ENCODE assay signal across 25 cellular contexts in the genomic region with DNA sequence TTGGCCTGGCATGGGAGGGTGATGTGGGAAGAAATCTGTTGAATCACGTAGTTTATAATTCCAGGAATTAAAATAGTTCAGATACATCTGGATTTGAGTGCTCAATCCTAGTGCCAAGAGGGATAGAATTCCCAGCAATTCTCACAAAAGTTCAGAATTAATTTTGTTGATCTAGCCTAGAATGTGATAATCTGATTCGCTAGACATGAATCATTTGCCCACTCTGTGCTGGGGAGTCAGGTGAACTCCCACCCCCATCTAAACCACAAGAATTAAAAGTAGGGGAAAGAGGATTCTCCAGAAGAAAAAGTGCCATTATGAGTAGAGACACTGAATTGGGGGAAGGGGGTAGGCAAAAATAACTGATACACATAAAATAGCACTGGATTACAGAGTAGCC.
DNase-seq lines count a peak whose midpoint lies in the region; ATAC-seq, FAIRE-seq and TF ChIP-seq lines count a peak whose summit lies in the region.
"Had no signal": no experiment of that assay in that cellular context is flagged by ENCODE, and none has a peak within 500 bp of the region (broad histone marks: within the 10 kb centered on the region; RNA-seq: fewer than 3 reads in every experiment).

No MANE protein-coding gene starts in this region.

- TF ChIP-seq RAD21 in A549 (conservative IDR thresholded peaks at IDR 0.05 in 1 of 2, IDR thresholded peaks at IDR 0.05 in 1 of 2): no peak

- peak overlapping the region; percentile 24; the same call in 1 of the 3 replicates for H3K4me2 ChIP-seq in A549
- H3K4me2 ChIP-seq: GM23338, smooth muscle cell had no signal

- peaks cover 15% of the 10 kb centered on the region for H3K36me3 Mint-ChIP-seq in endodermal cell (ENCODE audit: low read depth)
- H3K36me3 Mint-ChIP-seq in neural crest cell (ENCODE audit: low read depth): peaks cover 12% of the 10 kb centered on the region
- H3K36me3 Mint-ChIP-seq: activated naive CD4-positive, alpha-beta T cell treated with anti-CD3 and anti-CD28 coated beads, Interleukin-2, amount 50 U/mL, for 24 hours; CD14-positive monocyte; naive B cell had no signal

- 71% methylated on average over 2 of the region's 2 CpGs for WGBS in A549 (ENCODE audit: missing lambda C conversion rate)
- 98% methylated on average over 2 of the region's 2 CpGs; no CpG with 5 or more reads in 1 of the 2 experiments for WGBS in endodermal cell (ENCODE audit: insufficient coverage in 1 of 2, insufficient read length in 1 of 2), 2 experiments

- H3K4me1 ChIP-seq in A549 (peaks cover 37% of the 10 kb centered on the region), endodermal cell (ENCODE audit: control insufficient read depth, insufficient read depth, low read length) (no peaks in the 10 kb centered on the region)

- no peak for DNase-seq in A549 (ENCODE audit: low read depth in 1 of 2, low spot score in 1 of 2)
- no peak for DNase-seq in endodermal cell
- no peak for DNase-seq in neural crest cell (ENCODE audit: low read depth, low spot score)
- DNase-seq in NCI-H187 (lab: John Stamatoyannopoulos, UW): no peak
- no peak for DNase-seq in OCI-M1 (lab: John Stamatoyannopoulos, UW)
- DNase-seq in KG1 (lab: John Stamatoyannopoulos, UW): no peak
- DNase-seq: 8988T; activated CD4-positive, alpha-beta T cell treated with anti-CD3 and anti-CD28 coated beads for 36 hours; amygdala; DMS79 treated with DMSO at 0.1 percent for 48 hours; KBM-7; naive B cell; NCI-H2081; NCI-H226; stimulated activated naive CD8-positive, alpha-beta T cell treated with anti-CD3 and anti-CD28 coated beads, Interleukin-15, Interleukin-2, amounts not matched to agents 100 U/mL and 50 U/mL, for 24 hours had no signal

- CTCF ChIA-PET in A549 (lab: Yijun Ruan, JAX): interaction anchor here (0.7 to 1.3 kb wide), 3 partner anchors 36 to 252 kb away, joined by 3 to 6 read pairs (median 4); no protein-coding TSS in a partner anchor

- H3K27ac ChIP-seq in A549: peak overlapping the region in 1 of 2 experiments; percentile 41; a peak in 1 of 6 replicates
- H3K27ac ChIP-seq in KOPT-K1 (ENCODE audit: low read depth, low read length, poor library complexity, severe bottlenecking): peak overlapping the region; percentile 7
- peak overlapping the region; percentile 51 for H3K27ac ChIP-seq in endodermal cell (ENCODE audit: low read depth, low read length)
- H3K27ac ChIP-seq: thoracic aorta had no signal

- H3K27me3 ChIP-seq in endodermal cell (ENCODE audit: control insufficient read depth, insufficient read depth, low read length, poor library complexity, severe bottlenecking): no peaks in the 10 kb centered on the region

- TF ChIP-seq EP300 in A549 (IDR thresholded peaks at IDR 0.05): no peak

- no peak for TF ChIP-seq CTCF in A549 (IDR thresholded peaks at IDR 0.05)
- TF ChIP-seq CTCF in endodermal cell (conservative IDR thresholded peaks at IDR 0.05): no peak
- no peak for TF ChIP-seq CTCF in neural crest cell (conservative IDR thresholded peaks at IDR 0.05)

- H3K27me3 Mint-ChIP-seq in endodermal cell (ENCODE audit: insufficient read depth): no peaks in the 10 kb centered on the region
- H3K27me3 Mint-ChIP-seq in neural crest cell (ENCODE audit: low read depth): no peaks in the 10 kb centered on the region

- H3K9ac ChIP-seq in endodermal cell (ENCODE audit: extremely low read depth, low read length, poor library complexity, severe bottlenecking): no peak overlapping the region

- ATAC-seq in A549 (no peak; a peak in 2 of 6 replicates), HG02678 (IDR thresholded peaks at IDR 0.05; ENCODE audit: unreplicated experiment) (no peak)
- ATAC-seq: activated CD4-positive, alpha-beta T cell treated with anti-CD3 and anti-CD28 coated beads for 36 hours; GM23338; Right ventricle myocardium inferior; stimulated activated naive CD8-positive, alpha-beta T cell treated with anti-CD3 and anti-CD28 coated beads, Interleukin-15, Interleukin-2, amounts not matched to agents 100 U/mL and 50 U/mL, for 24 hours had no signal

- H3K27ac Mint-ChIP-seq in endodermal cell (peak overlapping the region; percentile 59), neural crest cell (ENCODE audit: unreplicated experiment) (peak overlapping the region; percentile 87)
- H3K27ac Mint-ChIP-seq: activated CD4-positive, alpha-beta T cell treated with anti-CD3 and anti-CD28 coated beads for 36 hours; activated naive CD4-positive, alpha-beta T cell treated with anti-CD3 and anti-CD28 coated beads, Interleukin-2, amount 50 U/mL, for 24 hours; CD14-positive monocyte; GM23338; naive B cell had no signal

- H3K9me3 ChIP-seq in A549: no peaks in the 10 kb centered on the region
- H3K9me3 ChIP-seq in KOPT-K1 (ENCODE audit: insufficient read depth, low read length, poor library complexity, severe bottlenecking): peaks cover 6% of the 10 kb centered on the region
- H3K9me3 ChIP-seq in endodermal cell (ENCODE audit: control insufficient read depth, low read length): no peaks in the 10 kb centered on the region
- H3K9me3 ChIP-seq: thoracic aorta had no signal

- H3K9me3 Mint-ChIP-seq in endodermal cell: peaks cover 7% of the 10 kb centered on the region
- H3K9me3 Mint-ChIP-seq in neural crest cell: no peaks in the 10 kb centered on the region
- H3K9me3 Mint-ChIP-seq: activated naive CD4-positive, alpha-beta T cell treated with anti-CD3 and anti-CD28 coated beads, Interleukin-2, amount 50 U/mL, for 24 hours had no signal

- peaks cover 12% of the 10 kb centered on the region for H3K36me3 ChIP-seq in KOPT-K1 (ENCODE audit: insufficient read depth, low read length)
- H3K36me3 ChIP-seq in endodermal cell (ENCODE audit: control insufficient read depth, insufficient read depth, low read length): peaks cover 5% of the 10 kb centered on the region
- H3K36me3 ChIP-seq: thoracic aorta had no signal

- peaks cover 10% of the 10 kb centered on the region for H3K4me1 Mint-ChIP-seq in endodermal cell
- peaks cover 34% of the 10 kb centered on the region for H3K4me1 Mint-ChIP-seq in neural crest cell
- H3K4me1 Mint-ChIP-seq: activated CD4-positive, alpha-beta T cell treated with anti-CD3 and anti-CD28 coated beads for 36 hours; activated naive CD4-positive, alpha-beta T cell treated with anti-CD3 and anti-CD28 coated beads, Interleukin-2, amount 50 U/mL, for 24 hours; CD14-positive monocyte; naive B cell had no signal

- H3K4me3 ChIP-seq in A549 (no peak overlapping the region), endodermal cell (ENCODE audit: low read length) (no peak overlapping the region)
- H3K4me3 ChIP-seq: GM23338, smooth muscle cell, thoracic aorta had no signal

- H3K4me3 Mint-ChIP-seq in endodermal cell (no peak overlapping the region), neural crest cell (no peak overlapping the region)
- H3K4me3 Mint-ChIP-seq: activated CD4-positive, alpha-beta T cell treated with anti-CD3 and anti-CD28 coated beads for 36 hours; activated naive CD4-positive, alpha-beta T cell treated with anti-CD3 and anti-CD28 coated beads, Interleukin-2, amount 50 U/mL, for 24 hours; CD14-positive monocyte; GM23338; naive B cell had no signal

- POLR2A ChIA-PET in A549 (lab: Yijun Ruan, JAX): no interaction called here

- no peak for TF ChIP-seq POLR2A in A549 (IDR thresholded peaks at IDR 0.05; ENCODE audit: low read length)

- no peak for FAIRE-seq in A549 (lab: Jason Lieb, UNC)
- FAIRE-seq: bronchial epithelial cell, islet of Langerhans had no signal

TF ChIP-seq in A549, 52 proteins besides CTCF, POLR2A, EP300 and RAD21:
- no peak for TF ChIP-seq CBX2 (IDR thresholded peaks at IDR 0.05; ENCODE audit: borderline replicate concordance, low read depth)
- TF ChIP-seq, protein P1, sequence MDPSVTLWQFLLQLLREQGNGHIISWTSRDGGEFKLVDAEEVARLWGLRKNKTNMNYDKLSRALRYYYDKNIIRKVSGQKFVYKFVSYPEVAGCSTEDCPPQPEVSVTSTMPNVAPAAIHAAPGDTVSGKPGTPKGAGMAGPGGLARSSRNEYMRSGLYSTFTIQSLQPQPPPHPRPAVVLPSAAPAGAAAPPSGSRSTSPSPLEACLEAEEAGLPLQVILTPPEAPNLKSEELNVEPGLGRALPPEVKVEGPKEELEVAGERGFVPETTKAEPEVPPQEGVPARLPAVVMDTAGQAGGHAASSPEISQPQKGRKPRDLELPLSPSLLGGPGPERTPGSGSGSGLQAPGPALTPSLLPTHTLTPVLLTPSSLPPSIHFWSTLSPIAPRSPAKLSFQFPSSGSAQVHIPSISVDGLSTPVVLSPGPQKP (IDR thresholded peaks at IDR 0.05; ENCODE audit: low read depth, low read length): no peak
- no peak for TF ChIP-seq PHF8 (IDR thresholded peaks at IDR 0.05; ENCODE audit: borderline replicate concordance, low read depth)
- TF ChIP-seq, protein P2, sequence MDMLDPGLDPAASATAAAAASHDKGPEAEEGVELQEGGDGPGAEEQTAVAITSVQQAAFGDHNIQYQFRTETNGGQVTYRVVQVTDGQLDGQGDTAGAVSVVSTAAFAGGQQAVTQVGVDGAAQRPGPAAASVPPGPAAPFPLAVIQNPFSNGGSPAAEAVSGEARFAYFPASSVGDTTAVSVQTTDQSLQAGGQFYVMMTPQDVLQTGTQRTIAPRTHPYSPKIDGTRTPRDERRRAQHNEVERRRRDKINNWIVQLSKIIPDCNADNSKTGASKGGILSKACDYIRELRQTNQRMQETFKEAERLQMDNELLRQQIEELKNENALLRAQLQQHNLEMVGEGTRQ (IDR thresholded peaks at IDR 0.05): no peak
- no peak for TF ChIP-seq CEBPB (IDR thresholded peaks at IDR 0.05)
- no peak for TF ChIP-seq HOXA7 (CRISPR knock-in tag; IDR thresholded peaks at IDR 0.05)
- no peak for TF ChIP-seq FOSL2 (IDR thresholded peaks at IDR 0.05)
- TF ChIP-seq FOSL2 (CRISPR knock-in tag; IDR thresholded peaks at IDR 0.05): no peak
- TF ChIP-seq ZFP36 (IDR thresholded peaks at IDR 0.05; ENCODE audit: borderline replicate concordance, partially characterized antibody): no peak
